ENCODE assay signal across 1 cellular context in the genomic region with DNA sequence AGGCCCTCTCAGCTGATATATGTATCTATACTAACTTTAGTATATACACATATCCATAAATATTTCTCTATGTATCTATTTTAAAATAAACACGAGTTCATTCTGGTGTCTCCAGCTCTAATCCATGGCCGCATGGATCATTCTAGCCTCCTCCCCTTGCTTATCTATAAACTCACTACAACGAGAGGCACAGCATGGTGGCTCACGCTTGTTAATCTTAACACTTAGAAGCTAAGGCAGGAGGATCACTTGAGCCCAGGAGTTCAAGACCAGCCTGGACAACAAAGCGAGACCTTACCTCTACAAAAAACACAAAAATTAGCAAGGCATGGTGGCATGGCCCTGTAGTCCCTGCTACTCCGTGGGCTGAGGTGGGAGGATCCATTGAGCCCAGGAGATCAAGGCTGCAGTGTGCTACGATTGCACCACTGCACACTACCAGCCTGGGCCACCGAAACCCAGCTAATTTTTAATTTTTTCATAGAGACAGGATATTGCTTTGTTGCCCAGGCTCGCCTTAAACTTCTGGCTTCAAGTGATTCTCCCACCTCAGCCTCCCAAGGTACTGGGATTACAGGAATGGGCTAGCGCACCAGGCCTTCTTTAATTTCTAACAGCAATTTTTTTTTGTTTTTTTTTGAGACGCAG.
TF ChIP-seq lines count a peak whose summit lies in the region.

No MANE protein-coding gene starts in this region.

TF ChIP-seq in K562, 482 proteins besides CTCF, POLR2A, EP300 and RAD21 (continued from another document):
- TF ChIP-seq, protein P1, sequence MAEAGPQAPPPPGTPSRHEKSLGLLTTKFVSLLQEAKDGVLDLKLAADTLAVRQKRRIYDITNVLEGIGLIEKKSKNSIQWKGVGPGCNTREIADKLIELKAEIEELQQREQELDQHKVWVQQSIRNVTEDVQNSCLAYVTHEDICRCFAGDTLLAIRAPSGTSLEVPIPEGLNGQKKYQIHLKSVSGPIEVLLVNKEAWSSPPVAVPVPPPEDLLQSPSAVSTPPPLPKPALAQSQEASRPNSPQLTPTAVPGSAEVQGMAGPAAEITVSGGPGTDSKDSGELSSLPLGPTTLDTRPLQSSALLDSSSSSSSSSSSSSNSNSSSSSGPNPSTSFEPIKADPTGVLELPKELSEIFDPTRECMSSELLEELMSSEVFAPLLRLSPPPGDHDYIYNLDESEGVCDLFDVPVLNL (CRISPR knock-in tag; IDR thresholded peaks at IDR 0.05; ENCODE audit: low read depth) = no peak
- TF ChIP-seq ILF3 (IDR thresholded peaks at IDR 0.05; ENCODE audit: borderline replicate concordance) (no peak), CBX2 (IDR thresholded peaks at IDR 0.05; ENCODE audit: insufficient read depth, low read length, poor library complexity, severe bottlenecking) (no peak), DPF2 (IDR thresholded peaks at IDR 0.05) (peak; percentile 66), C11orf30 (IDR thresholded peaks at IDR 0.05; ENCODE audit: low read depth) (no peak), NFRKB (IDR thresholded peaks at IDR 0.05; ENCODE audit: low read depth) (0 out of 2 replicates have a peak, but pooled peaks have one; percentile 31), ARID1B (IDR thresholded peaks at IDR 0.05) (peak; percentile 55)
TF ChIP-seq in K562: peak in this region for 23.
